Comparison of ENCODE assay signal across 16 cellular contexts in the genomic region with DNA sequence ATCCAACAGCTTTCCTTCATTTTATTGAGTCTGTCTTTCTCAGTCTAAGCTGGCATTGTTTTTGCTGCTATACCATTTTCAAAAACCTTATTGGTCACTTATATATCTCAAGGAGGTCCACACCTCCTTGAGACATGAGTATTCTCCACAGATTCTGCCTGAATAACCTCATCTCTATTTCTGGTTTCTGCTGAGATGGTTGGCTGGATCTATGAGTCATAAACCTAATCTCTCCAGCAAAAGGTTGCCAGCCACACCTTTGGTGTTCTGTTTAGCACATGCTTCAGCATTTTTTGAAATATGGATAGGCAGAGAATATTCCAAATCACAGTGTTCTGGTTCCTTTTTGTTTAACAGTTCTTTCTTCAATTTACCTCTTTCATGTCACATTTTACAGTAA. TPM values are rescaled to one million over a fixed set of nuclear protein-coding genes. Genes with fewer than 3 reads are reported as not detected.
DNase-seq lines count a peak whose midpoint lies in the region; ATAC-seq and TF ChIP-seq lines count a peak whose summit lies in the region.
"Had no signal": no experiment of that assay in that cellular context is flagged by ENCODE, and none has a peak within 500 bp of the region (broad histone marks: within the 10 kb centered on the region; RNA-seq: fewer than 3 reads in every experiment).

No MANE protein-coding gene starts in this region.

- DNase-seq in M059J (ENCODE audit: low read depth) = peak; percentile 34
- peak; percentile 36 for DNase-seq in iris pigment epithelial cell (ENCODE audit: low read depth)
- DNase-seq in SW 1271 (lab: John Stamatoyannopoulos, UW) = no peak
- no peak for DNase-seq in activated CD4-positive, CD25-positive, alpha-beta regulatory T cell treated with anti-CD3 and anti-CD28 coated beads, Interleukin-2, amount 50 U/mL, for 72 hours
- DNase-seq: activated T-cell treated with anti-CD3 and anti-CD28 coated beads, Interleukin-2, amount 50 U/mL, for 4 hours; heart left ventricle; NCI-H187; ovary; SK-N-SH had no signal

- peak; percentile 78 for ATAC-seq in GM18505 (IDR thresholded peaks at IDR 0.05; ENCODE audit: unreplicated experiment)
- ATAC-seq in HG02642 (IDR thresholded peaks at IDR 0.05; ENCODE audit: poor library complexity, unreplicated experiment) = peak; percentile 51
- no peak for ATAC-seq in GM19328 (IDR thresholded peaks at IDR 0.05; ENCODE audit: unreplicated experiment)
- no peak for ATAC-seq in GM21367 (IDR thresholded peaks at IDR 0.05; ENCODE audit: unreplicated experiment)
- ATAC-seq: activated T-cell treated with anti-CD3 and anti-CD28 coated beads, Interleukin-2, amount 50 U/mL, for 4 hours; heart left ventricle; stimulated activated memory B cell treated with anti-CD40 and anti-IgM and Interleukin-4, amounts not matched to agents 10 μg/mL and 1 μg/mL and 100 μg/mL, for 72 hours had no signal

- no peak for TF ChIP-seq POLR2A in GM18505 (IDR thresholded peaks at IDR 0.05; ENCODE audit: borderline replicate concordance, extremely low read depth, insufficient read depth, insufficient read length)

RNA-seq across cellular contexts. Expression of a gene that starts 40.8 kb away (rescaled TPM):
- total RNA-seq in M059J (2014; rRNA removed; shearing (Covaris generic)) = not detected in 2 replicates
- total RNA-seq: activated T-cell treated with anti-CD3 and anti-CD28 coated beads, Interleukin-2, amount 50 U/mL, for 4 hours; ascending aorta; heart left ventricle; lung; ovary had no signal

Comparison
In these comparisons a context has a peak if more than half of its experiments do, and no peak if none do; other contexts are left out.
1. ATAC-seq: peak in GM18505 (single experiment) and HG02642 (single experiment); none in GM19328 (single experiment) and GM21367 (single experiment).
2. DNase-seq: peak in M059J (single experiment) and iris pigment epithelial cell (single experiment); none in SW 1271 (0 of 2) and activated CD4-positive, CD25-positive, alpha-beta regulatory T cell treated with anti-CD3 and anti-CD28 coated beads, Interleukin-2, amount 50 U/mL, for 72 hours (single experiment).